16 cellular contexts compared by ENCODE assay signal in the genomic region with DNA sequence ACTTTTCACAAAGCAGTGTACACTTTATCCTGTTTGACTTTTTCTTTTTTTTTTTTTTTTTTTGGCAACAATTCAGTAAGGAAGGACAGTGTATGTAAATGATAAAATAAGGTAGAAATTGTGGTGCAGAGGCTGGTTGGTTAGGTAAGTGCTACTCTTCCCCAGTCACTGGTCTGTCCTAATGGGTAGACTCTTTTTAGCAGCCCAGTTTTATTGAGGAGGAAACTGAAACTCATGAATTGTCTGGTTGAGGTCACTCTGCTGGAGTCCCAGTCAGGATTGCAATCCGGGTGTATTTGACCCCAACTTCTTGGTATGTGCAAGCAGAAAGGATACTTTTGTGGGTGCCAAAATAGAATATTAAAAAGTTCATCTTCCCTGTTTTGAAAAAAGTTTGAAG.
"Had no signal": no experiment of that assay in that cellular context is flagged by ENCODE, and none has a peak within 500 bp of the region (broad histone marks: within the 10 kb centered on the region; RNA-seq: fewer than 3 reads in every experiment).

No MANE protein-coding gene starts in this region.

- H3K27ac Mint-ChIP-seq: activated CD4-positive, alpha-beta memory T cell treated with anti-CD3 and anti-CD28 coated beads for 36 hours; activated naive CD8-positive, alpha-beta T cell treated with anti-CD3 and anti-CD28 coated beads, Interleukin-2, amount 50 U/mL, for 24 hours; memory B cell; progenitor cell of endocrine pancreas had no signal

- H3K9me3 Mint-ChIP-seq: activated T-cell treated with anti-CD3 and anti-CD28 coated beads, Interleukin-2, amount 50 U/mL, for 4 hours; endodermal cell; memory B cell; nephron progenitor cell had no signal

- H3K27me3 Mint-ChIP-seq: activated CD4-positive, alpha-beta memory T cell treated with anti-CD3 and anti-CD28 coated beads for 36 hours; activated naive CD8-positive, alpha-beta T cell treated with anti-CD3 and anti-CD28 coated beads, Interleukin-2, amount 50 U/mL, for 24 hours; memory B cell; progenitor cell of endocrine pancreas had no signal

- H3K4me3 Mint-ChIP-seq: activated CD4-positive, alpha-beta memory T cell treated with anti-CD3 and anti-CD28 coated beads for 36 hours; activated naive CD8-positive, alpha-beta T cell treated with anti-CD3 and anti-CD28 coated beads, Interleukin-2, amount 50 U/mL, for 24 hours; activated T-cell treated with anti-CD3 and anti-CD28 coated beads, Interleukin-2, amount 50 U/mL, for 4 hours; endodermal cell; memory B cell; nephron progenitor cell had no signal

- DNase-seq: activated CD4-positive, alpha-beta memory T cell treated with anti-CD3 and anti-CD28 coated beads for 36 hours; activated gamma-delta T cell treated with Interleukin-2 at 50 U/mL for 16 hours; activated naive CD8-positive, alpha-beta T cell treated with anti-CD3 and anti-CD28 coated beads, Interleukin-2, amount 50 U/mL, for 24 hours; activated T-cell treated with anti-CD3 and anti-CD28 coated beads, Interleukin-2, amount 50 U/mL, for 4 hours; aorta; dermis blood vessel endothelial cell; endodermal cell; left ventricle myocardium inferior; nephron progenitor cell; occipital lobe; small intestine; stimulated activated CD4-positive, alpha-beta T cell treated with anti-CD3 and anti-CD28 coated beads, Interleukin-4, amount 100 ng/mL, for 24 hours; stimulated activated CD8-positive, alpha-beta memory T cell treated with anti-CD3 and anti-CD28 coated beads, Interleukin-4, amount 100 ng/mL, for 48 hours; stimulated activated naive CD8-positive, alpha-beta T cell treated with anti-CD3 and anti-CD28 coated beads, Interleukin-15, Interleukin-2, amounts not matched to agents 100 U/mL and 50 U/mL, for 24 hours had no signal

- ATAC-seq: activated naive CD8-positive, alpha-beta T cell treated with anti-CD3 and anti-CD28 coated beads, Interleukin-2, amount 50 U/mL, for 24 hours; activated T-cell treated with anti-CD3 and anti-CD28 coated beads, Interleukin-2, amount 50 U/mL, for 4 hours; stimulated activated naive CD8-positive, alpha-beta T cell treated with anti-CD3 and anti-CD28 coated beads, Interleukin-15, Interleukin-2, amounts not matched to agents 100 U/mL and 50 U/mL, for 24 hours had no signal
